In the genomic region with DNA sequence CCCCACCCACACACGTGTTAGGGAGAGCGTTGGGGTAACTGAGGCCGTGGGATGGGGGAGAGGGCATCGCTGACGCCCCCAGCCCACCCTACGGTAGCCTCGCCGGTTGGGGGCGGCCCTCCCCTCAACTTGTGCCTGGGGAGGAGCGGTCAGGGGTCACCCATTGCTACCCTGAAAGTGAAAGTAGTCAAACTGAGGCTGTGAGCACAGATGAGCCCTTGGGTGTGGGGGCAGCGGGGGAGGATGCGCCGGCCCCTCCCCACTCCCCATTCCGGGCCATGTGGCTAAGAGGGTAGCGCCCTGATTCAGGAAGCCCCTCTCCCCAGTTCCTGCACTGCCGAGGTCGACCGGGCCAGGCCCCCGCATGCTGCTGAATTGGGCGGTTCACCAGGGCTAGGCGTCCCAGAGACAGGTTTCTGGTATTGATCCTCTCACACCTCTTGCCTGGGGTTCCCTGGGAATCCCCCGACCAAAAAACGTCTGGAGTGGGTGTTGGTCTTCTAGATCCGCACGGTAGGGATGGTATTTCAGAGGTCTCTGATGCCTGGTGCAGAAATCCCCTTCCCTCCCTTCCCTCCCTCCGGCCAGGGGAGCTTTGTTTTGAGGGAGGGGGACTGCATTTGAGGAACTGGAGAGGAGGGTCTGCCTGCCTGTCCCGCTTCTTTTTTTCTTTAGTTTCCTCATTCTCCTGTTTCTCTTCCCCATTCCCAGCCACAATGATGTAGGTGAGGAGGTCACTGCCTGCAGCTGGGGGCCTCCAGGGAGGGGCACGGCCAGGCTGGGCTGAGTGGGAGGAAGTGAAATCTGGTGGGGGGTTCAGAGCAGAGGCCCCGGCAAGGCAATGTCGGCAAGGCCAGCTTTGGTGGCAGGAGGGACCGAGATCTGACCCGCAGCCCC, we compare ENCODE assay signal across 8 cellular contexts. TPM values are rescaled to one million over a fixed set of nuclear protein-coding genes. Genes with fewer than 3 reads are reported as not detected.
DNase-seq lines count a peak whose midpoint lies in the region; ATAC-seq and TF ChIP-seq lines count a peak whose summit lies in the region.

No MANE protein-coding gene starts in this region.

- H3K27ac ChIP-seq in ACC112 (ENCODE audit: low read depth, low read length) (peak overlapping the region; percentile 97), KMS-11 (peak overlapping the region; percentile 55), fibroblast of lung (ENCODE audit: insufficient read depth, low read length) (peak overlapping the region; percentile 85), ovary (peak overlapping the region; percentile 47 to 83)

- H3K4me3 ChIP-seq in ACC112 (ENCODE audit: low read depth, low read length) (peak overlapping the region; percentile 96), KMS-11 (IDR thresholded peaks at IDR 0.05; ENCODE audit: insufficient read depth, low read depth, low read length) (no peak overlapping the region), fibroblast of lung (replicated peaks in 1 of 4; ENCODE audit: control extremely low read depth in 1 of 4, insufficient read depth in 1 of 4, low read depth in 3 of 4, low read length in 4 of 4) (peak overlapping the region; percentile 56 to 95 (median 85)), ovary (peak overlapping the region; percentile 66)

- no peaks in the 10 kb centered on the region for H3K9me3 ChIP-seq in fibroblast of lung (ENCODE audit: control insufficient read depth, insufficient read depth, low read depth, low read length)
- H3K9me3 ChIP-seq in ovary = no peaks in the 10 kb centered on the region

- no peak for ATAC-seq in GM19455 (IDR thresholded peaks at IDR 0.05; ENCODE audit: unreplicated experiment)

- no peak overlapping the region for H2AFZ ChIP-seq in ACC112 (ENCODE audit: low read length, unreplicated experiment)
- no peak overlapping the region for H2AFZ ChIP-seq in KMS-11 (ENCODE audit: low read depth)
- no peak overlapping the region for H2AFZ ChIP-seq in fibroblast of lung (ENCODE audit: low read length)

- TF ChIP-seq EP300 in ovary (IDR thresholded peaks at IDR 0.05) = no peak

- TF ChIP-seq CTCF in KMS-11 (conservative IDR thresholded peaks at IDR 0.05; ENCODE audit: low read depth, low read length) (no peak), fibroblast of lung (conservative IDR thresholded peaks at IDR 0.05 in 1 of 2, IDR thresholded peaks at IDR 0.05 in 1 of 2; ENCODE audit: low read depth in 1 of 2, low read length in 2 of 2) (no peak), ovary (IDR thresholded peaks at IDR 0.05) (no peak)

- peaks cover 54% of the 10 kb centered on the region for H3K4me1 ChIP-seq in ACC112 (ENCODE audit: control insufficient read depth, insufficient read depth, low read length, unreplicated experiment)
- peaks cover 71% of the 10 kb centered on the region for H3K4me1 ChIP-seq in KMS-11 (ENCODE audit: low read depth, poor library complexity, severe bottlenecking)
- peaks cover 32% of the 10 kb centered on the region for H3K4me1 ChIP-seq in fibroblast of lung (ENCODE audit: control insufficient read depth, extremely low read depth, insufficient read depth, low read length)
- H3K4me1 ChIP-seq in ovary (ENCODE audit: insufficient read depth) = peaks cover 11% of the 10 kb centered on the region

- H3K4me2 ChIP-seq in KMS-11 (peak overlapping the region; percentile 73), fibroblast of lung (ENCODE audit: extremely low read depth, insufficient read depth, low read length) (peak overlapping the region; percentile 49)

- DNase-seq in activated CD8-positive, alpha-beta memory T cell treated with anti-CD3 and anti-CD28 coated beads, Interleukin-2, amount 50 U/mL, for 48 hours = peak; percentile 77
- DNase-seq in fibroblast of lung (ENCODE audit: low read depth in 2 of 2) = no peak
- DNase-seq in ovary = peak in 1 of 5 donors; percentile 33
- no peak for DNase-seq in NCI-H82 (lab: John Stamatoyannopoulos, UW)
- DNase-seq in iPS-NIHi7 (ENCODE audit: extremely low spot score) = no peak

- H3K27me3 ChIP-seq in ACC112 (ENCODE audit: insufficient read depth, low read length) (no peaks in the 10 kb centered on the region), KMS-11 (ENCODE audit: insufficient read depth, low read depth) (no peaks in the 10 kb centered on the region), fibroblast of lung (ENCODE audit: control insufficient read depth, insufficient read depth, low read length) (no peaks in the 10 kb centered on the region), ovary (no peaks in the 10 kb centered on the region)

- H3K36me3 ChIP-seq in ACC112 (ENCODE audit: insufficient read depth, low read length) = peaks cover 11% of the 10 kb centered on the region; the same call in 1 of the 2 replicates
- H3K36me3 ChIP-seq in KMS-11 (ENCODE audit: insufficient read depth) = no peaks in the 10 kb centered on the region
- H3K36me3 ChIP-seq in fibroblast of lung (ENCODE audit: control insufficient read depth, insufficient read depth, low read length) = no peaks in the 10 kb centered on the region
- H3K36me3 ChIP-seq in ovary = no peaks in the 10 kb centered on the region

- 8 to 13% (median 11%) methylated on average over 24 to 32 of the region's 32 CpGs for WGBS in ovary, 3 donors

- H4K20me1 ChIP-seq in KMS-11 (ENCODE audit: insufficient read depth) = no peaks in the 10 kb centered on the region
- H4K20me1 ChIP-seq in fibroblast of lung (ENCODE audit: control insufficient read depth, extremely low read depth, insufficient read depth, low read length) = no peaks in the 10 kb centered on the region

- peaks cover 58% of the 10 kb centered on the region for H3K79me2 ChIP-seq in ACC112 (ENCODE audit: control insufficient read depth, insufficient read depth, low read length, unreplicated experiment)
- H3K79me2 ChIP-seq in KMS-11 (ENCODE audit: insufficient read depth, low read depth) = peaks cover 43% of the 10 kb centered on the region
- H3K79me2 ChIP-seq in fibroblast of lung (ENCODE audit: control insufficient read depth, insufficient read depth, low read length) = peaks cover 57% of the 10 kb centered on the region

- H3K9ac ChIP-seq in KMS-11 (peak overlapping the region; percentile 71), fibroblast of lung (ENCODE audit: insufficient read depth, low read length) (peak overlapping the region; percentile 85)

- intact Hi-C loops in ovary (cut with DNase I) = loop anchor here in 3 of 4 donors (5.0 kb wide), 2 partner anchors 41 to 46 kb away; no protein-coding TSS in a partner anchor

- TF ChIP-seq POLR2A in ovary (IDR thresholded peaks at IDR 0.05) = no peak

RNA-seq across cellular contexts. Expression of a gene that starts 1.0 kb away (rescaled TPM):
- total RNA-seq in fibroblast of lung (7.4 and 18.0 TPM in 2 replicates), ovary (10 to 100 TPM in 5 of 7 donors, 1 to 10 TPM in 2; 8.6 to 24.0 (median 14.3) TPM)
- polyA plus RNA-seq in fibroblast of lung (29.2 and 32.0 TPM in 2 replicates), ovary (10 to 100 TPM in 1 of 2 donors, 1 to 10 TPM in 1; 7.2 to 22.0 TPM)
- 21.3 and 28.0 TPM in 2 replicates for polyA plus RNA-seq in fibroblast of lung (2012)
- polyA minus RNA-seq in fibroblast of lung (ENCODE audit: low replicate concordance) = 52.3 and 55.9 TPM in 2 replicates

RNA-seq across cellular contexts. Expression of a gene that starts 37.8 kb away (rescaled TPM):
- total RNA-seq in fibroblast of lung (3.8 and 4.1 TPM in 2 replicates), ovary (10 to 100 TPM in 5 of 7 donors, 1 to 10 TPM in 2; 7.6 to 26.5 (median 19.2) TPM)
- polyA plus RNA-seq in fibroblast of lung (2.6 and 3.4 TPM in 2 replicates), ovary (10 to 100 TPM in 1 of 2 donors, 1 to 10 TPM in 1; 1.8 to 18.6 TPM)
- polyA plus RNA-seq in fibroblast of lung (2012) = 3.9 and 7.2 TPM in 2 replicates
- polyA minus RNA-seq in fibroblast of lung (ENCODE audit: low replicate concordance) = 3.1 and 3.4 TPM in 2 replicates
